In the genomic region with DNA sequence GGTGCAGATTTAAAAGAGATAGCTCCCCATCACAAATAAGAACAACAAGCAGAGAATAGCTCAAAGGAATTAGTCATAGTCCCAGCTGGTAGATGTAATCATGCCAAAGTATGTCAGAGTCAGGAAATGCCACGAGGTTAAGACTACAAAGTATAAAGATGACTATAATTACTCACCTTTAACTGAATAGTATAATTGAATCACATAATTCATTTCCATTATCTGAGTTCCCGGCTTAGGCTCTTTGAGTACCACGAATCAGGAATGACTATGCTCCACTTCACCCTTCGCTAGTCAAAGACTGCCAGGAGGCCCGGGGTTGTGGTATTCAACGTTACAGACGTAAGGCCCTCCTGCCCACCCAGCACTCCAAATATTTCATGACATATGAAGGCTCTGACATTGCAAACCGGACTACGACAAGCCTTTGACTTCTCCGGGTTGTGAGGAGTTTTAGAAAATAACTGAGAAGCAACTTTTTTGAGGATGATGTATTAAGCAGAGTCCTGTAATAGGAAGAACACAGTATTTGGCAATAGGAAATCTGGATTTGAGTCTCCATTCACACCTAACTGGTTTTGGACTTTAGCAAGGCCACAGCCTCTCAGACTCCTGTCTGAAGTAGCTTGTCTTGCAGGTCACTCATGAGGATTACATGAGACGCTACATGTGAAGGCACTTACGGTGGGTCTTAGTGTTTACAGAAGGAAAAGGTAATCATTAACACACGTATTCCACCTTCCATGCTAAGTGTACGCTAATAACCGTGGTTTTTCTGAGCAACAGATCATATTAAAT, we compare ENCODE assay signal across 8 cellular contexts.
DNase-seq lines count a peak whose midpoint lies in the region; ATAC-seq, FAIRE-seq and TF ChIP-seq lines count a peak whose summit lies in the region.

No MANE protein-coding gene starts in this region.

- peak overlapping the region in 1 of 2 donors; percentile 4 for H3K4me3 ChIP-seq in kidney (ENCODE audit: low read length in 2 of 2)

- no peaks in the 10 kb centered on the region for H3K36me3 Mint-ChIP-seq in activated naive CD4-positive, alpha-beta T cell treated with anti-CD3 and anti-CD28 coated beads for 36 hours (ENCODE audit: low read depth)
- H3K36me3 Mint-ChIP-seq in activated T-helper 2 cell treated with anti-CD3 and anti-CD28 coated beads, Interferon-gamma antibody, Interleukin-2, Interleukin-4, amounts not matched to agents 10 μg/mL and 5 μg/mL and 100 μg/mL, durations not matched to agents 14 hours and 24 hours and 36 hours (ENCODE audit: low read depth): peaks cover 4% of the 10 kb centered on the region

- peaks cover 33% of the 10 kb centered on the region for H3K4me1 Mint-ChIP-seq in activated naive CD4-positive, alpha-beta T cell treated with anti-CD3 and anti-CD28 coated beads for 36 hours (ENCODE audit: low read depth)
- peaks cover 41% of the 10 kb centered on the region for H3K4me1 Mint-ChIP-seq in activated T-helper 2 cell treated with anti-CD3 and anti-CD28 coated beads, Interferon-gamma antibody, Interleukin-2, Interleukin-4, amounts not matched to agents 10 μg/mL and 5 μg/mL and 100 μg/mL, durations not matched to agents 14 hours and 24 hours and 36 hours (ENCODE audit: low read depth)

- peak; percentile 39 for DNase-seq in activated naive CD4-positive, alpha-beta T cell treated with anti-CD3 and anti-CD28 coated beads for 36 hours
- no peak for DNase-seq in activated naive CD4-positive, alpha-beta T cell treated with anti-CD3 and anti-CD28 coated beads, Interleukin-2, amount 50 U/mL, for 16 hours
- DNase-seq in activated T-helper 2 cell treated with anti-CD3 and anti-CD28 coated beads, Interferon-gamma antibody, Interleukin-2, Interleukin-4, amounts not matched to agents 10 μg/mL and 5 μg/mL and 100 μg/mL, durations not matched to agents 14 hours and 24 hours and 36 hours (ENCODE audit: low spot score): no peak
- DNase-seq in kidney (no peak), urothelium cell line (ENCODE audit: low spot score) (peak; percentile 64), amygdala (lab: John Stamatoyannopoulos, UW) (no peak)

- ATAC-seq in HG03139 (IDR thresholded peaks at IDR 0.05; ENCODE audit: unreplicated experiment): no peak
- ATAC-seq in HG03175 (IDR thresholded peaks at IDR 0.05; ENCODE audit: unreplicated experiment): no peak

- peaks cover 4 to 10% of the 10 kb centered on the region in 2 donors for H3K4me1 ChIP-seq in kidney (ENCODE audit: control insufficient read depth in 1 of 2, insufficient read depth in 1 of 2, low read depth in 1 of 2, low read length in 2 of 2)

- intact Hi-C loops in activated naive CD4-positive, alpha-beta T cell treated with anti-CD3 and anti-CD28 coated beads for 36 hours (cut with micrococcal nuclease): loop anchor here (1.0 to 10.0 kb wide), 5 partner anchors 55 to 936 kb away; partner anchors contain the start of genes ANKRD31, CERT1 and POLK
- intact Hi-C loops in activated T-helper 2 cell treated with anti-CD3 and anti-CD28 coated beads, Interferon-gamma antibody, Interleukin-2, Interleukin-4, amounts not matched to agents 10 μg/mL and 5 μg/mL and 100 μg/mL, durations not matched to agents 14 hours and 24 hours and 36 hours (cut with micrococcal nuclease): loop anchor here (1.0 to 10.0 kb wide), 7 partner anchors 184 to 1091 kb away; partner anchors contain the start of genes GCNT4, GFM2 and NSA2
- intact Hi-C loops in kidney (cut with DNase I): no loop called here

- peaks cover 2% of the 10 kb centered on the region for H3K27me3 Mint-ChIP-seq in activated naive CD4-positive, alpha-beta T cell treated with anti-CD3 and anti-CD28 coated beads for 36 hours (ENCODE audit: low read depth)
- peaks cover 28% of the 10 kb centered on the region for H3K27me3 Mint-ChIP-seq in activated T-helper 2 cell treated with anti-CD3 and anti-CD28 coated beads, Interferon-gamma antibody, Interleukin-2, Interleukin-4, amounts not matched to agents 10 μg/mL and 5 μg/mL and 100 μg/mL, durations not matched to agents 14 hours and 24 hours and 36 hours (ENCODE audit: low read depth)

- no peaks in the 10 kb centered on the region for H3K36me3 ChIP-seq in kidney (ENCODE audit: control insufficient read depth in 1 of 2, insufficient read depth in 2 of 2, low read length in 2 of 2)

- H3K9me3 ChIP-seq in kidney (ENCODE audit: control insufficient read depth in 1 of 2, low read length in 2 of 2): no peaks in the 10 kb centered on the region

- peak overlapping the region; percentile 14 to 41 for H3K27ac ChIP-seq in kidney (ENCODE audit: low read depth in 2 of 2, low read length in 2 of 2)

- H3K9ac ChIP-seq in kidney (ENCODE audit: low read length in 2 of 2): no peak overlapping the region

- H3K4me3 Mint-ChIP-seq in activated naive CD4-positive, alpha-beta T cell treated with anti-CD3 and anti-CD28 coated beads for 36 hours: no peak overlapping the region
- no peak overlapping the region for H3K4me3 Mint-ChIP-seq in activated T-helper 2 cell treated with anti-CD3 and anti-CD28 coated beads, Interferon-gamma antibody, Interleukin-2, Interleukin-4, amounts not matched to agents 10 μg/mL and 5 μg/mL and 100 μg/mL, durations not matched to agents 14 hours and 24 hours and 36 hours (ENCODE audit: low read depth)

- CTCF ChIA-PET in activated naive CD4-positive, alpha-beta T cell treated with anti-CD3 and anti-CD28 coated beads for 36 hours (lab: Charles Lee): interaction anchor here (1.0 to 1.6 kb wide), 2 partner anchors 10 to 14 kb away, joined by 4 read pairs; no protein-coding TSS in a partner anchor

- H3K27ac Mint-ChIP-seq in activated naive CD4-positive, alpha-beta T cell treated with anti-CD3 and anti-CD28 coated beads for 36 hours: peak overlapping the region; percentile 80
- H3K27ac Mint-ChIP-seq in activated T-helper 2 cell treated with anti-CD3 and anti-CD28 coated beads, Interferon-gamma antibody, Interleukin-2, Interleukin-4, amounts not matched to agents 10 μg/mL and 5 μg/mL and 100 μg/mL, durations not matched to agents 14 hours and 24 hours and 36 hours: peak overlapping the region; percentile 29

- FAIRE-seq in kidney (lab: Jason Lieb, UNC): peak; percentile 39
- no peak for FAIRE-seq in urothelium cell line (lab: Jason Lieb, UNC)

- TF ChIP-seq CTCF in kidney (IDR thresholded peaks at IDR 0.05; ENCODE audit: borderline replicate concordance, extremely low read depth, insufficient read depth): no peak

- no peaks in the 10 kb centered on the region for H3K9me3 Mint-ChIP-seq in activated naive CD4-positive, alpha-beta T cell treated with anti-CD3 and anti-CD28 coated beads for 36 hours
- peaks cover 3% of the 10 kb centered on the region for H3K9me3 Mint-ChIP-seq in activated T-helper 2 cell treated with anti-CD3 and anti-CD28 coated beads, Interferon-gamma antibody, Interleukin-2, Interleukin-4, amounts not matched to agents 10 μg/mL and 5 μg/mL and 100 μg/mL, durations not matched to agents 14 hours and 24 hours and 36 hours

Comparison
In these comparisons a context has a peak if more than half of its experiments do, and no peak if none do; other contexts are left out.
1. DNase-seq: peak in activated naive CD4-positive, alpha-beta T cell treated with anti-CD3 and anti-CD28 coated beads for 36 hours (single experiment) and urothelium cell line (single experiment); none in activated naive CD4-positive, alpha-beta T cell treated with anti-CD3 and anti-CD28 coated beads, Interleukin-2, amount 50 U/mL, for 16 hours (single experiment), activated T-helper 2 cell treated with anti-CD3 and anti-CD28 coated beads, Interferon-gamma antibody, Interleukin-2, Interleukin-4, amounts not matched to agents 10 μg/mL and 5 μg/mL and 100 μg/mL, durations not matched to agents 14 hours and 24 hours and 36 hours (single experiment), kidney (single experiment) and amygdala (0 of 56).